ENCODE assay signal across 10 cellular contexts in the genomic region with DNA sequence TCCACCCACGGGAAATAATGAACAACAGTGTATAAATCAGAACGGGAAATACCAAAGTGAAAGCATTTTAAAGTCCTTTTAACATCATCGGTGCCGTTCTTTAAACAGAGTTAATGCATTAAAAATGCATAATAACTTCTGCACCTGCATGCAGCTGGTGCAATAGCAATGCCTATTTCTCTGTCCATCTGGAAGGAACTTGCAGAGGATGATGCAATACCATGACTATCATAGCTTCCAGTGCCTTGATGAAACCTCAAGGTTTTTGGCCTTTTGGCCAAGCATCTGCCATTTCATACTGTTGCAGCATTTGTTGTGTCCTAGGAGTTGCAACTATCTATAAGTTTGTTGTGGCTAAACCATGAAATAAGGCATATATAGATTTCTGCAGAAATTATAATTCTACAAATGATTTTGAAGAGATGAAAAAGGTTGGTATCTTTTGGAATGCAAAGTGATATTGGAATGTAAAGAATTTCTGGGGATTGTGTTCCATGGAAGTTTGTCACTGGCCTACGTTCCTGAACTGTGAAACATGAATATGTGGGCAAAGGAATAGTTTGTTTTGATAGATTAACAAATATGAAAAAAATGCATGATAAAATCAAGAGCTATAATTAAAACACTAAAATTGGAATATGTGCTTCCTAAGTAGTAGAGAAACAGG. TPM values are rescaled to one million over a fixed set of nuclear protein-coding genes. Genes with fewer than 3 reads are reported as not detected.
A peak's percentile ranks its signal among the peaks of the same experiment; 100 is the strongest.
DNase-seq lines count a peak whose midpoint lies in the region; TF ChIP-seq lines count a peak whose summit lies in the region.
"Had no signal": no experiment of that assay in that cellular context is flagged by ENCODE, and none has a peak within 500 bp of the region (broad histone marks: within the 10 kb centered on the region; RNA-seq: fewer than 3 reads in every experiment).

No MANE protein-coding gene starts in this region.

- H2BK120ac ChIP-seq in mesendoderm (ENCODE audit: low read depth, low read length): peak overlapping the region; percentile 61

- no peaks in the 10 kb centered on the region for H3K4me1 ChIP-seq in mesendoderm (ENCODE audit: control insufficient read depth, low read depth, low read length)

- in situ Hi-C loops in brain microvascular endothelial cell (cut with HindIII; ENCODE audit: low pct_ligation_motif_present, low sequenced_read_pairs): no loop called here

- no peak overlapping the region for H2BK15ac ChIP-seq in mesendoderm (replicated peaks; ENCODE audit: low read depth)

- peak overlapping the region; percentile 38 for H3K27ac ChIP-seq in brain microvascular endothelial cell
- H3K27ac ChIP-seq in mesendoderm (ENCODE audit: low read depth, low read length): no peak overlapping the region

- H4K8ac ChIP-seq in mesendoderm (ENCODE audit: low read depth, low read length): peak overlapping the region; percentile 65

- peak; percentile 94 for DNase-seq in ELR (ENCODE audit: low read depth)
- DNase-seq in MV-4-11 (lab: John Stamatoyannopoulos, UW): peak; percentile 63
- peak; percentile 74 for DNase-seq in brain microvascular endothelial cell
- DNase-seq in mesendoderm: peak; percentile 55
- DNase-seq in activated CD8-positive, alpha-beta memory T cell treated with anti-CD3 and anti-CD28 coated beads for 24 hours: no peak
- no peak for DNase-seq in NCI-H2029 (lab: John Stamatoyannopoulos, UW)
- DNase-seq in GDM1 (lab: John Stamatoyannopoulos, UW): no peak
- DNase-seq in activated naive CD4-positive, alpha-beta T cell (lab: John Stamatoyannopoulos, UW): no peak
- DNase-seq: NCI-H510A treated with DMSO at 0.1 percent for 48 hours, posterior cingulate gyrus had no signal

- H2AK5ac ChIP-seq in mesendoderm (ENCODE audit: low read length): no peak overlapping the region

- H3K79me1 ChIP-seq in mesendoderm (ENCODE audit: low read length): no peaks in the 10 kb centered on the region

- no peaks in the 10 kb centered on the region for H3K36me3 ChIP-seq in brain microvascular endothelial cell (replicated peaks)
- H3K36me3 ChIP-seq in mesendoderm (ENCODE audit: control insufficient read depth, insufficient read depth, low read length): no peaks in the 10 kb centered on the region

- no peak overlapping the region for H3K4ac ChIP-seq in mesendoderm (ENCODE audit: low read depth, low read length)

- H3K4me3 ChIP-seq in brain microvascular endothelial cell (ENCODE audit: low read depth, low read length) (no peak overlapping the region), mesendoderm (ENCODE audit: low read length) (no peak overlapping the region)

- H3K27me3 ChIP-seq in brain microvascular endothelial cell (replicated peaks) (no peaks in the 10 kb centered on the region), mesendoderm (ENCODE audit: insufficient read depth, low read length, poor library complexity) (no peaks in the 10 kb centered on the region)

- H3K18ac ChIP-seq in mesendoderm (ENCODE audit: low read length): no peak overlapping the region

- TF ChIP-seq CTCF in brain microvascular endothelial cell (IDR thresholded peaks at IDR 0.05; ENCODE audit: low read depth, low read length, missing control alignments): no peak

- H2BK5ac ChIP-seq in mesendoderm (ENCODE audit: low read length): no peak overlapping the region

- WGBS in mesendoderm (ENCODE audit: extremely low coverage, insufficient coverage, low lambda C conversion rate): no CpG with 5 or more reads among the region's 5 CpGs

- no peaks in the 10 kb centered on the region for H3K79me2 ChIP-seq in mesendoderm (ENCODE audit: control insufficient read depth, insufficient read depth, low read length)

- no peak overlapping the region for H4K5ac ChIP-seq in mesendoderm (ENCODE audit: low read length)

- no peak overlapping the region for H3K9ac ChIP-seq in mesendoderm (ENCODE audit: low read length)

- no peak overlapping the region for H3K56ac ChIP-seq in mesendoderm (ENCODE audit: low read length)

- H3K4me2 ChIP-seq in mesendoderm (ENCODE audit: low read length): no peak overlapping the region

- H3K23ac ChIP-seq in mesendoderm (ENCODE audit: low read length): no peak overlapping the region

RNA-seq across cellular contexts. Expression of gene EIF3F, which starts 9.8 kb away (rescaled TPM):
- 498 TPM for polyA plus RNA-seq in mesendoderm (2013, experiment 1 of 2)
- polyA plus RNA-seq in mesendoderm (2013, experiment 2 of 2): 521 TPM

RNA-seq across cellular contexts. Expression of gene NLRP10, which starts 12.1 kb away (rescaled TPM):
- 0.04 TPM for polyA plus RNA-seq in mesendoderm (2013, experiment 1 of 2)
- polyA plus RNA-seq in mesendoderm (2013, experiment 2 of 2): 0.04 TPM

RNA-seq across cellular contexts. Expression of gene OR10A3, which starts 35.9 kb away (rescaled TPM):
- not detected for polyA plus RNA-seq in mesendoderm (2013, experiment 1 of 2)
- polyA plus RNA-seq in mesendoderm (2013, experiment 2 of 2): not detected

RNA-seq across cellular contexts. Expression of gene OR10A6, which starts 46.3 kb away (rescaled TPM):
- polyA plus RNA-seq in mesendoderm (2013, experiment 1 of 2): not detected
- not detected for polyA plus RNA-seq in mesendoderm (2013, experiment 2 of 2)

Comparison
In these comparisons a context has a peak if more than half of its experiments do, and no peak if none do; other contexts are left out.
1. DNase-seq: peak in ELR (single experiment), MV-4-11 (single experiment), brain microvascular endothelial cell (single experiment) and mesendoderm (single experiment); none in activated CD8-positive, alpha-beta memory T cell treated with anti-CD3 and anti-CD28 coated beads for 24 hours (single experiment), NCI-H2029 (single experiment), GDM1 (single experiment) and activated naive CD4-positive, alpha-beta T cell (0 of 4).